In genomic region chr15:78170848-78171773, GRCh38 we compare ENCODE assay signal across 9 cellular contexts. TPM values are rescaled to one million over a fixed set of nuclear protein-coding genes. Genes with fewer than 3 reads are reported as not detected.
A peak's percentile ranks its signal among the peaks of the same experiment; 100 is the strongest.
DNase-seq lines count a peak whose midpoint lies in the region; ATAC-seq and TF ChIP-seq lines count a peak whose summit lies in the region.
"Had no signal": no experiment of that assay in that cellular context is flagged by ENCODE, and none has a peak within 500 bp of the region (broad histone marks: within the 10 kb centered on the region; RNA-seq: fewer than 3 reads in every experiment).

No MANE protein-coding gene starts in this region.

- H3K4me1 Mint-ChIP-seq in neural progenitor cell, result no peaks in the 10 kb centered on the region

- H3K4me2 ChIP-seq in neural progenitor cell, result no peak overlapping the region

- peak; percentile 77 for ATAC-seq in GM21390 (IDR thresholded peaks at IDR 0.05; ENCODE audit: unreplicated experiment)
- ATAC-seq in HG03354 (IDR thresholded peaks at IDR 0.05; ENCODE audit: poor library complexity, severe bottlenecking, unreplicated experiment), result peak; percentile 57
- peak; percentile 55 for ATAC-seq in Right ventricle myocardium superior (ENCODE audit: poor library complexity)
- ATAC-seq in GM19035 (IDR thresholded peaks at IDR 0.05; ENCODE audit: unreplicated experiment), result no peak

- H3K27me3 Mint-ChIP-seq in neural progenitor cell (ENCODE audit: insufficient read depth, low read depth), result no peaks in the 10 kb centered on the region

- TF ChIP-seq CTCF in GM12865 (IDR thresholded peaks at IDR 0.05; ENCODE audit: insufficient read depth, low read depth, low read length, missing control alignments) (no peak), neural progenitor cell (IDR thresholded peaks at IDR 0.05) (no peak)

- peaks cover 15% of the 10 kb centered on the region for H3K36me3 Mint-ChIP-seq in neural progenitor cell

- H3K4me1 ChIP-seq in neural progenitor cell, result no peaks in the 10 kb centered on the region

- no peaks in the 10 kb centered on the region for H3K79me2 ChIP-seq in neural progenitor cell (ENCODE audit: low read depth)

- no peaks in the 10 kb centered on the region for H3K27me3 ChIP-seq in neural progenitor cell

- H3F3A ChIP-seq in neural progenitor cell (ENCODE audit: low read depth), result no peaks in the 10 kb centered on the region

- H3K27ac ChIP-seq in neural progenitor cell, result no peak overlapping the region

- H3K36me3 ChIP-seq in neural progenitor cell, result peaks cover 4% of the 10 kb centered on the region

- H3K27ac Mint-ChIP-seq in neural progenitor cell, result no peak overlapping the region

- peak; percentile 86 for DNase-seq in GM12865 (ENCODE audit: low read depth)
- DNase-seq in Right ventricle myocardium superior, result no peak
- DNase-seq in HCEC 1CT, result no peak
- no peak for DNase-seq in NCI-H1417 treated with DMSO at 0.1 percent for 48 hours (lab: John Stamatoyannopoulos, UW)
- no peak for DNase-seq in neural progenitor cell (ENCODE audit: low spot score)
- DNase-seq: COR-L47 had no signal

- H3K4me3 ChIP-seq in GM12865 (ENCODE audit: low read depth, low read length) (no peak overlapping the region), neural progenitor cell (no peak overlapping the region)

- intact Hi-C loops in Right ventricle myocardium superior (cut with DNase I), result no loop called here

- no peaks in the 10 kb centered on the region for H3K9me3 ChIP-seq in neural progenitor cell (ENCODE audit: low read depth)

- H4K20me1 ChIP-seq in neural progenitor cell (ENCODE audit: low read depth), result no peaks in the 10 kb centered on the region

- no peak overlapping the region for H3K9ac ChIP-seq in neural progenitor cell

- H3K9me3 Mint-ChIP-seq in neural progenitor cell, result no peaks in the 10 kb centered on the region

- H3K4me3 Mint-ChIP-seq in neural progenitor cell, result no peak overlapping the region

- no peak overlapping the region for H2AFZ ChIP-seq in neural progenitor cell (replicated peaks)

RNA-seq across cellular contexts. Expression of gene IDH3A, which starts 21.9 kb away (rescaled TPM):
- 448 TPM for total RNA-seq in Right ventricle myocardium superior
- 16.0 and 19.3 TPM in 2 replicates for total RNA-seq in neural progenitor cell (ENCODE audit: low replicate concordance)

RNA-seq across cellular contexts. Expression of gene CIB2, which starts 39.9 kb away (rescaled TPM):
- total RNA-seq in Right ventricle myocardium superior (21.9 TPM), neural progenitor cell (ENCODE audit: low replicate concordance) (40.6 and 52.0 TPM in 2 replicates)

Comparison
In these comparisons a context has a peak if more than half of its experiments do, and no peak if none do; other contexts are left out.
1. RNA of gene IDH3A, which starts 21.9 kb away (total RNA-seq): 448 TPM in Right ventricle myocardium superior (single experiment); 16.0 to 19.3 TPM in neural progenitor cell; every median in the first group is over 10 times any median in the second.